Comparison of ENCODE assay signal across 8 cellular contexts in genomic region chr1:209513226-209513625, GRCh38.
DNase-seq lines count a peak whose midpoint lies in the region; ATAC-seq, FAIRE-seq and TF ChIP-seq lines count a peak whose summit lies in the region.

No MANE protein-coding gene starts in this region.

- H4K20me1 ChIP-seq in KMS-11 (ENCODE audit: insufficient read depth), result no peaks in the 10 kb centered on the region

- no peak overlapping the region for H3K4me3 Mint-ChIP-seq in activated CD8-positive, alpha-beta T cell treated with anti-CD3 and anti-CD28 coated beads for 36 hours
- no peak overlapping the region for H3K4me3 Mint-ChIP-seq in activated CD8-positive, alpha-beta T cell treated with anti-CD3 and anti-CD28 coated beads, Interleukin-2, amount 10 ng/mL, durations not matched to agents 7 days and 5 days

- H3K4me3 ChIP-seq in KMS-11 (IDR thresholded peaks at IDR 0.05; ENCODE audit: insufficient read depth, low read depth, low read length) (no peak overlapping the region), Peyer's patch (no peak overlapping the region), fibroblast of pulmonary artery (replicated peaks; ENCODE audit: low read depth, low read length) (no peak overlapping the region), gastroesophageal sphincter (no peak overlapping the region), suprapubic skin (no peak overlapping the region)

- H3K36me3 ChIP-seq in KMS-11 (ENCODE audit: insufficient read depth) (no peaks in the 10 kb centered on the region), Peyer's patch (no peaks in the 10 kb centered on the region), gastroesophageal sphincter (no peaks in the 10 kb centered on the region), suprapubic skin (no peaks in the 10 kb centered on the region)

- no peak for DNase-seq in activated CD8-positive, alpha-beta T cell treated with anti-CD3 and anti-CD28 coated beads for 36 hours
- no peak for DNase-seq in activated CD8-positive, alpha-beta T cell treated with anti-CD3 and anti-CD28 coated beads, Interleukin-2, amount 10 ng/mL, durations not matched to agents 7 days and 5 days
- no peak for DNase-seq in Peyer's patch
- peak; percentile 54 for DNase-seq in fibroblast of pulmonary artery (ENCODE audit: low read depth)
- peak; percentile 61 for DNase-seq in urothelium cell line (ENCODE audit: low spot score)
- no peak for DNase-seq in suprapubic skin (ENCODE audit: low spot score in 2 of 2)

- peaks cover 2% of the 10 kb centered on the region for H3K9me3 Mint-ChIP-seq in activated CD8-positive, alpha-beta T cell treated with anti-CD3 and anti-CD28 coated beads for 36 hours
- no peaks in the 10 kb centered on the region for H3K9me3 Mint-ChIP-seq in activated CD8-positive, alpha-beta T cell treated with anti-CD3 and anti-CD28 coated beads, Interleukin-2, amount 10 ng/mL, durations not matched to agents 7 days and 5 days (ENCODE audit: insufficient read depth)

- H3K9me3 ChIP-seq in Peyer's patch (no peaks in the 10 kb centered on the region), gastroesophageal sphincter (peaks cover 0 to 15% (median 0%) of the 10 kb centered on the region in 3 donors), suprapubic skin (no peaks in the 10 kb centered on the region)

- H3K27me3 ChIP-seq in KMS-11 (ENCODE audit: insufficient read depth, low read depth), result no peaks in the 10 kb centered on the region
- H3K27me3 ChIP-seq in Peyer's patch, result no peaks in the 10 kb centered on the region
- H3K27me3 ChIP-seq in gastroesophageal sphincter, result peaks cover 6% of the 10 kb centered on the region
- peaks cover 4% of the 10 kb centered on the region for H3K27me3 ChIP-seq in suprapubic skin

- H3K4me1 ChIP-seq in KMS-11 (ENCODE audit: low read depth, poor library complexity, severe bottlenecking), result no peaks in the 10 kb centered on the region
- H3K4me1 ChIP-seq in Peyer's patch, result no peaks in the 10 kb centered on the region
- no peaks in the 10 kb centered on the region for H3K4me1 ChIP-seq in gastroesophageal sphincter
- H3K4me1 ChIP-seq in suprapubic skin, result no peaks in the 10 kb centered on the region

- no peaks in the 10 kb centered on the region for H3K36me3 Mint-ChIP-seq in activated CD8-positive, alpha-beta T cell treated with anti-CD3 and anti-CD28 coated beads for 36 hours (ENCODE audit: low read depth)
- H3K36me3 Mint-ChIP-seq in activated CD8-positive, alpha-beta T cell treated with anti-CD3 and anti-CD28 coated beads, Interleukin-2, amount 10 ng/mL, durations not matched to agents 7 days and 5 days (ENCODE audit: low read depth), result no peaks in the 10 kb centered on the region

- TF ChIP-seq EP300 in gastroesophageal sphincter (IDR thresholded peaks at IDR 0.05) (no peak), suprapubic skin (IDR thresholded peaks at IDR 0.05) (no peak)

- peaks cover 14% of the 10 kb centered on the region for H3K27me3 Mint-ChIP-seq in activated CD8-positive, alpha-beta T cell treated with anti-CD3 and anti-CD28 coated beads for 36 hours
- peaks cover 10% of the 10 kb centered on the region for H3K27me3 Mint-ChIP-seq in activated CD8-positive, alpha-beta T cell treated with anti-CD3 and anti-CD28 coated beads, Interleukin-2, amount 10 ng/mL, durations not matched to agents 7 days and 5 days (ENCODE audit: low read depth)

- no peak overlapping the region for H3K27ac Mint-ChIP-seq in activated CD8-positive, alpha-beta T cell treated with anti-CD3 and anti-CD28 coated beads for 36 hours
- H3K27ac Mint-ChIP-seq in activated CD8-positive, alpha-beta T cell treated with anti-CD3 and anti-CD28 coated beads, Interleukin-2, amount 10 ng/mL, durations not matched to agents 7 days and 5 days, result no peak overlapping the region

- CTCF ChIA-PET in activated CD8-positive, alpha-beta T cell treated with anti-CD3 and anti-CD28 coated beads for 36 hours (lab: Charles Lee), result interaction anchor here (0.9 to 2.2 kb wide), 4 partner anchors 10 to 58 kb away, joined by 4 to 9 read pairs (median 4); no protein-coding TSS in a partner anchor
- CTCF ChIA-PET in activated CD8-positive, alpha-beta T cell treated with anti-CD3 and anti-CD28 coated beads, Interleukin-2, amount 10 ng/mL, durations not matched to agents 7 days and 5 days (lab: Charles Lee), result interaction anchor here (1.0 to 2.1 kb wide), 5 partner anchors 10 to 306 kb away, joined by 3 to 8 read pairs (median 3); no protein-coding TSS in a partner anchor

- H3K4me1 Mint-ChIP-seq in activated CD8-positive, alpha-beta T cell treated with anti-CD3 and anti-CD28 coated beads for 36 hours (ENCODE audit: low read depth), result no peaks in the 10 kb centered on the region
- H3K4me1 Mint-ChIP-seq in activated CD8-positive, alpha-beta T cell treated with anti-CD3 and anti-CD28 coated beads, Interleukin-2, amount 10 ng/mL, durations not matched to agents 7 days and 5 days (ENCODE audit: low read depth), result no peaks in the 10 kb centered on the region

- no peak overlapping the region for H2AFZ ChIP-seq in KMS-11 (ENCODE audit: low read depth)

- TF ChIP-seq POLR2A in Peyer's patch (IDR thresholded peaks at IDR 0.05) (no peak), gastroesophageal sphincter (IDR thresholded peaks at IDR 0.05) (no peak), suprapubic skin (IDR thresholded peaks at IDR 0.05) (no peak)

- no peak overlapping the region for H3K4me2 ChIP-seq in KMS-11

- WGBS in gastroesophageal sphincter (ENCODE audit: low coverage in 1 of 2), 2 donors, result 33 to 80% methylated on average over 1 to 2 of the region's 5 CpGs
- 74% methylated on average over 5 of the region's 5 CpGs for WGBS in suprapubic skin

- intact Hi-C loops in activated CD8-positive, alpha-beta T cell treated with anti-CD3 and anti-CD28 coated beads for 36 hours (cut with micrococcal nuclease), result no loop called here

- POLR2A ChIA-PET in activated CD8-positive, alpha-beta T cell treated with anti-CD3 and anti-CD28 coated beads for 36 hours (lab: Charles Lee), result no interaction called here
- POLR2A ChIA-PET in activated CD8-positive, alpha-beta T cell treated with anti-CD3 and anti-CD28 coated beads, Interleukin-2, amount 10 ng/mL, durations not matched to agents 7 days and 5 days (lab: Charles Lee), result no interaction called here

- peak; percentile 63 for TF ChIP-seq CTCF in activated CD8-positive, alpha-beta T cell treated with anti-CD3 and anti-CD28 coated beads for 36 hours (IDR thresholded peaks at IDR 0.05)
- TF ChIP-seq CTCF in KMS-11 (conservative IDR thresholded peaks at IDR 0.05; ENCODE audit: low read depth, low read length), result peak; percentile 92
- TF ChIP-seq CTCF in Peyer's patch (IDR thresholded peaks at IDR 0.05), result peak in 4 of 6 experiments; percentile 14 to 44 (median 28)
- TF ChIP-seq CTCF in fibroblast of pulmonary artery (IDR thresholded peaks at IDR 0.05; ENCODE audit: low read length, missing control alignments), result peak; percentile 71
- TF ChIP-seq CTCF in gastroesophageal sphincter (IDR thresholded peaks at IDR 0.05), result no peak
- peak in 1 of 2 donors; percentile 48 for TF ChIP-seq CTCF in suprapubic skin (IDR thresholded peaks at IDR 0.05)

- FAIRE-seq in urothelium cell line (lab: Jason Lieb, UNC), result no peak

- no peak overlapping the region for H3K27ac ChIP-seq in KMS-11
- H3K27ac ChIP-seq in Peyer's patch, result no peak overlapping the region
- H3K27ac ChIP-seq in gastroesophageal sphincter, result no peak overlapping the region
- no peak overlapping the region for H3K27ac ChIP-seq in suprapubic skin

- peak; percentile 37 for ATAC-seq in activated CD8-positive, alpha-beta T cell treated with anti-CD3 and anti-CD28 coated beads for 36 hours
- no peak for ATAC-seq in activated CD8-positive, alpha-beta T cell treated with anti-CD3 and anti-CD28 coated beads, Interleukin-2, amount 10 ng/mL, durations not matched to agents 7 days and 5 days
- no peak for ATAC-seq in gastroesophageal sphincter

- no peaks in the 10 kb centered on the region for H3K79me2 ChIP-seq in KMS-11 (ENCODE audit: insufficient read depth, low read depth)

- no peak overlapping the region for H3K9ac ChIP-seq in KMS-11

Comparison
In these comparisons a context has a peak if more than half of its experiments do, and no peak if none do; other contexts are left out.
1. DNase-seq: peak in fibroblast of pulmonary artery (single experiment) and urothelium cell line (single experiment); none in activated CD8-positive, alpha-beta T cell treated with anti-CD3 and anti-CD28 coated beads for 36 hours (single experiment), activated CD8-positive, alpha-beta T cell treated with anti-CD3 and anti-CD28 coated beads, Interleukin-2, amount 10 ng/mL, durations not matched to agents 7 days and 5 days (single experiment), Peyer's patch (0 of 3) and suprapubic skin (0 of 2).
2. CTCF ChIP-seq: peak in activated CD8-positive, alpha-beta T cell treated with anti-CD3 and anti-CD28 coated beads for 36 hours (single experiment), KMS-11 (single experiment), Peyer's patch (4 of 6) and fibroblast of pulmonary artery (single experiment); none in gastroesophageal sphincter (0 of 4).